In the genomic region with DNA sequence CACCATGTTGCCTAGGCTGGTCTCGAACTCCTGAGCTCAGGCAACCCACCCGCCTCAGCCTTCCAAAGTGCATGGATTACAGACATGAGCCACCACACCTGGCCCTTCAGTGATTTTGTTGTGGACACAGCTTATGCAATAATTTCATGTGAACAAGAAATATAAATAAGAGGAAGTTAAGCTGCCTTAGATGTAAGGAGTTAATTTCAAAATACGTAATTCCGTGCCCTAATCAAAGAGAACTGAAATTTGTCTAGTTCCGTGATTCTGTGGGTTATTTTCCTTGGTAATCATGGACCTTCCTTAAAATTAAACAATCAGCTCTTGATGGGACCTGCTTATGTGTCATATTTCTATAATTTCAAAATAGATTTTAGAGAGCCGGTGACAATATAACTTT, we compare ENCODE assay signal across 19 cellular contexts. TPM values are rescaled to one million over a fixed set of nuclear protein-coding genes. Genes with fewer than 3 reads are reported as not detected.
DNase-seq lines count a peak whose midpoint lies in the region; ATAC-seq and TF ChIP-seq lines count a peak whose summit lies in the region.
"Had no signal": no experiment of that assay in that cellular context is flagged by ENCODE, and none has a peak within 500 bp of the region (broad histone marks: within the 10 kb centered on the region; RNA-seq: fewer than 3 reads in every experiment).

No MANE protein-coding gene starts in this region.

- intact Hi-C loops in activated B cell treated with CpG ODN at 0.5 μM for 24 hours (cut with micrococcal nuclease) = loop anchor here (1.0 to 5.0 kb wide), 5 partner anchors 16 to 64 kb away; a partner anchor contains a TSS
- intact Hi-C loops in sciatic nerve (cut with DNase I) = no loop called here

- no peaks in the 10 kb centered on the region for H3K9me3 Mint-ChIP-seq in IgD-negative memory B cell
- H3K9me3 Mint-ChIP-seq in activated B cell treated with CpG ODN at 0.5 μM for 24 hours = no peaks in the 10 kb centered on the region
- H3K9me3 Mint-ChIP-seq: CD8-positive, alpha-beta T cell; T-helper 1 cell treated with Interleukin-12 subunit alpha and Interleukin-12 subunit beta and Interleukin-4 antibody, amounts not matched to agents 30 μg/mL and 1 μg/mL, for 36 hours had no signal

- peaks cover 40 to 54% (median 42%) of the 10 kb centered on the region in 3 donors for H3K4me1 Mint-ChIP-seq in IgD-negative memory B cell
- peaks cover 79% of the 10 kb centered on the region for H3K4me1 Mint-ChIP-seq in activated B cell treated with CpG ODN at 0.5 μM for 24 hours

- ATAC-seq in activated B cell treated with CpG ODN at 0.5 μM for 24 hours (ENCODE audit: low read depth) (peak; percentile 54), sciatic nerve (peak; percentile 28), GM21717 (IDR thresholded peaks at IDR 0.05; ENCODE audit: unreplicated experiment) (no peak)
- ATAC-seq: CD8-positive, alpha-beta T cell; K562 had no signal

- POLR2A ChIA-PET in activated B cell treated with CpG ODN at 0.5 μM for 24 hours (lab: Charles Lee) = interaction anchor here (0.5 to 4.9 kb wide), 15 partner anchors 12 to 1200 kb away, joined by 3 to 39 read pairs (median 3); a partner anchor contains a TSS

- H3K27ac Mint-ChIP-seq in IgD-negative memory B cell = peak overlapping the region in 2 of 3 donors; percentile 69 to 81
- H3K27ac Mint-ChIP-seq in activated B cell treated with CpG ODN at 0.5 μM for 24 hours = peak overlapping the region; percentile 89
- H3K27ac Mint-ChIP-seq: CD8-positive, alpha-beta T cell; T-helper 1 cell treated with Interleukin-12 subunit alpha and Interleukin-12 subunit beta and Interleukin-4 antibody, amounts not matched to agents 30 μg/mL and 1 μg/mL, for 36 hours had no signal

- CTCF ChIA-PET in activated B cell treated with CpG ODN at 0.5 μM for 24 hours (lab: Charles Lee) = interaction anchor here (0.9 to 2.3 kb wide), 4 partner anchors 69 to 292 kb away, joined by 3 to 7 read pairs (median 4); a partner anchor contains a TSS

- H3K36me3 Mint-ChIP-seq in IgD-negative memory B cell (no peaks in the 10 kb centered on the region), activated B cell treated with CpG ODN at 0.5 μM for 24 hours (ENCODE audit: low read depth) (no peaks in the 10 kb centered on the region)
- H3K36me3 Mint-ChIP-seq: CD8-positive, alpha-beta T cell had no signal

- TF ChIP-seq CTCF in activated B cell treated with CpG ODN at 0.5 μM for 24 hours (IDR thresholded peaks at IDR 0.05) = no peak

- peak overlapping the region in 3 of 4 donors; percentile 48 to 90 (median 85) for H3K4me3 Mint-ChIP-seq in IgD-negative memory B cell
- H3K4me3 Mint-ChIP-seq in activated B cell treated with CpG ODN at 0.5 μM for 24 hours = peak overlapping the region; percentile 46
- H3K4me3 Mint-ChIP-seq: CD8-positive, alpha-beta T cell; T-helper 1 cell treated with Interleukin-12 subunit alpha and Interleukin-12 subunit beta and Interleukin-4 antibody, amounts not matched to agents 30 μg/mL and 1 μg/mL, for 36 hours had no signal

- H3K27me3 Mint-ChIP-seq in IgD-negative memory B cell (no peaks in the 10 kb centered on the region), activated B cell treated with CpG ODN at 0.5 μM for 24 hours (no peaks in the 10 kb centered on the region)

- DNase-seq in NOMO-1 (lab: John Stamatoyannopoulos, UW; ENCODE audit: unreplicated experiment in 2 of 2) (peak; percentile 81 to 93), activated B cell treated with CpG ODN at 0.5 μM for 24 hours (no peak), sciatic nerve (ENCODE audit: low spot score) (no peak), NCI-H146 (lab: John Stamatoyannopoulos, UW) (no peak), SW 1271 (lab: John Stamatoyannopoulos, UW) (no peak)
- DNase-seq in activated T-cell treated with anti-CD3 and anti-CD28 coated beads, Interleukin-2, amount 50 U/mL, for 48 hours = no peak
- DNase-seq: ACHN; CD8-positive, alpha-beta T cell; DMS79; GM23248; NCI-H1105; NCI-H1694 treated with DMSO at 0.1 percent for 48 hours; NCI-H446; NCI-H69; SHP77 had no signal

RNA-seq across cellular contexts. Expression of a gene that starts 11.9 kb away (rescaled TPM):
- polyA plus RNA-seq in IgD-negative memory B cell = 0.23 TPM
- 1.6 and 2.0 TPM in 2 replicates for total RNA-seq in activated B cell treated with CpG ODN at 0.5 μM for 24 hours
- 3.3 TPM for total RNA-seq in sciatic nerve
- total RNA-seq: CD8-positive, alpha-beta T cell; GM23248 had no signal

Comparison
In these comparisons a context has a peak if more than half of its experiments do, and no peak if none do; other contexts are left out.
1. DNase-seq: peak in NOMO-1 (2 of 2); none in activated B cell treated with CpG ODN at 0.5 μM for 24 hours (single experiment), sciatic nerve (single experiment), NCI-H146 (single experiment), SW 1271 (0 of 2) and activated T-cell treated with anti-CD3 and anti-CD28 coated beads, Interleukin-2, amount 50 U/mL, for 48 hours (0 of 2).